In genomic region chr2:97953867-97954266, GRCh38 we compare ENCODE assay signal across 18 cellular contexts.
"Had no signal": no experiment of that assay in that cellular context is flagged by ENCODE, and none has a peak within 500 bp of the region (broad histone marks: within the 10 kb centered on the region; RNA-seq: fewer than 3 reads in every experiment).

No MANE protein-coding gene starts in this region.

- H3K27me3 Mint-ChIP-seq: activated CD4-positive, alpha-beta T cell treated with anti-CD3 and anti-CD28 coated beads, Interleukin-2, amount 10 ng/mL, durations not matched to agents 24 days and 14 days; progenitor cell of endocrine pancreas had no signal

- H3K4me2 ChIP-seq: hepatocyte had no signal

- H3K4me3 Mint-ChIP-seq: activated CD4-positive, alpha-beta T cell treated with anti-CD3 and anti-CD28 coated beads, Interleukin-2, amount 10 ng/mL, durations not matched to agents 24 days and 14 days; activated T-cell treated with anti-CD3 and anti-CD28 coated beads, Interleukin-2, amount 50 U/mL, for 72 hours; nephron progenitor cell had no signal

- H2AFZ ChIP-seq: hepatocyte had no signal

- H3K36me3 ChIP-seq: cardiac muscle cell, right atrium auricular region, transverse colon had no signal

- H3K27ac Mint-ChIP-seq: activated CD4-positive, alpha-beta T cell treated with anti-CD3 and anti-CD28 coated beads, Interleukin-2, amount 10 ng/mL, durations not matched to agents 24 days and 14 days; nephron progenitor cell; progenitor cell of endocrine pancreas had no signal

- H3K9me3 Mint-ChIP-seq: activated CD4-positive, alpha-beta T cell treated with anti-CD3 and anti-CD28 coated beads, Interleukin-2, amount 10 ng/mL, durations not matched to agents 24 days and 14 days; activated T-cell treated with anti-CD3 and anti-CD28 coated beads, Interleukin-2, amount 50 U/mL, for 72 hours had no signal

- H3K27me3 ChIP-seq: cardiac muscle cell, hepatocyte, right atrium auricular region, transverse colon had no signal

- H3K27ac ChIP-seq: cardiac muscle cell, hepatocyte, right atrium auricular region, transverse colon had no signal

- H3K9me3 ChIP-seq: mucosa of descending colon, right atrium auricular region, transverse colon had no signal

- DNase-seq: activated CD4-positive, alpha-beta T cell treated with anti-CD3 and anti-CD28 coated beads, Interleukin-2, amount 10 ng/mL, durations not matched to agents 24 days and 14 days; activated CD4-positive, CD25-positive, alpha-beta regulatory T cell; activated CD8-positive, alpha-beta memory T cell treated with anti-CD3 and anti-CD28 coated beads, Interleukin-2, amount 50 U/mL, for 48 hours; activated gamma-delta T cell; activated T-cell treated with anti-CD3 and anti-CD28 coated beads, Interleukin-2, amount 50 U/mL, for 72 hours; mucosa of descending colon; nephron progenitor cell; stimulated activated CD4-positive, alpha-beta T cell treated with anti-CD3 and anti-CD28 coated beads, Interleukin-15, amount 100 ng/mL, for 24 hours; stimulated activated CD4-positive, alpha-beta T cell treated with anti-CD3 and anti-CD28 coated beads, Interleukin-4, amount 100 ng/mL, for 1 hour; stimulated activated naive CD4-positive, alpha-beta T cell treated with Interleukin-2 at 50 U/mL for 16 hours; substantia nigra; transverse colon had no signal

- H3K4me3 ChIP-seq: cardiac muscle cell, hepatocyte, mucosa of descending colon, right atrium auricular region, transverse colon had no signal

- ATAC-seq: activated T-cell treated with anti-CD3 and anti-CD28 coated beads, Interleukin-2, amount 50 U/mL, for 72 hours; esophagus mucosa; left lobe of liver; mucosa of descending colon had no signal
